In the genomic region with DNA sequence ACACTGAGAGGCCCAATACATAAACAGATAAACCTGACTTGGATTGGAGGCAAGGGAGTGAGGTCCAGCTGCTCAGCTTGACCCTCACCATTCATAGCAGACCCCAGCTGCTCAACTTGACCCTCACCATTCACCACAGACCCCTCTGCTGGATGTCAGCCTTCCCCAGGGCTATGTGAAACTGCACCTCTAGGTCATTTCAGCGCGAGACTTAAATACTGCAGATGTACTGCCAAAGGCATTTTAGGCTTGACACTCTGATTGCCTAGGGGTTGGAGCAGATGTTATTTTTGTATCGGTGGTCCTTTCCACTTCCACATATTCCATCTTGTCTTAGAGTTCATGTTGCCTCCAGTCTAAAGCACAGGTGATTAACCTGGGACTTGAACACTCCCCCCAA, we compare ENCODE assay signal across 29 cellular contexts.
"Had no signal": no experiment of that assay in that cellular context is flagged by ENCODE, and none has a peak within 500 bp of the region (broad histone marks: within the 10 kb centered on the region; RNA-seq: fewer than 3 reads in every experiment).

No MANE protein-coding gene starts in this region.

- H3K4me3 Mint-ChIP-seq: activated CD4-positive, alpha-beta T cell treated with anti-CD3 and anti-CD28 coated beads, Interleukin-2, amount 10 ng/mL, durations not matched to agents 24 days and 14 days; activated CD8-positive, alpha-beta T cell treated with anti-CD3 and anti-CD28 coated beads for 36 hours; activated naive CD8-positive, alpha-beta T cell treated with anti-CD3 and anti-CD28 coated beads for 36 hours; activated T-cell treated with anti-CD3 and anti-CD28 coated beads, Interleukin-2, amount 50 U/mL, for 72 hours; activated T-helper 17 cell treated with anti-CD3 and anti-CD28 coated beads, Interleukin-2, amount 50 U/mL, for 72 hours; T-helper 1 cell treated with Interleukin-12 subunit alpha and Interleukin-12 subunit beta and Interleukin-4 antibody, amounts not matched to agents 30 μg/mL and 1 μg/mL, for 36 hours; T-helper 2 cell treated with Interferon-gamma antibody and Interleukin-4, amounts not matched to agents 5 μg/mL and 100 μg/mL, for 36 hours had no signal

- ATAC-seq: activated CD8-positive, alpha-beta T cell treated with anti-CD3 and anti-CD28 coated beads for 36 hours; activated T-cell treated with anti-CD3 and anti-CD28 coated beads, Interleukin-2, amount 50 U/mL, for 72 hours; activated T-helper 17 cell treated with anti-CD3 and anti-CD28 coated beads, Interleukin-2, amount 50 U/mL, for 72 hours; PC-3 had no signal

- H3K27me3 ChIP-seq: ascending aorta, Peyer's patch had no signal

- H3K27ac Mint-ChIP-seq: activated CD4-positive, alpha-beta T cell treated with anti-CD3 and anti-CD28 coated beads, Interleukin-2, amount 10 ng/mL, durations not matched to agents 24 days and 14 days; activated CD8-positive, alpha-beta T cell treated with anti-CD3 and anti-CD28 coated beads for 36 hours; activated naive CD8-positive, alpha-beta T cell treated with anti-CD3 and anti-CD28 coated beads for 36 hours; activated T-cell treated with anti-CD3 and anti-CD28 coated beads, Interleukin-2, amount 50 U/mL, for 72 hours; activated T-helper 17 cell treated with anti-CD3 and anti-CD28 coated beads, Interleukin-2, amount 50 U/mL, for 72 hours; T-helper 1 cell treated with Interleukin-12 subunit alpha and Interleukin-12 subunit beta and Interleukin-4 antibody, amounts not matched to agents 30 μg/mL and 1 μg/mL, for 36 hours; T-helper 2 cell treated with Interferon-gamma antibody and Interleukin-4, amounts not matched to agents 5 μg/mL and 100 μg/mL, for 36 hours had no signal

- H3K9me3 ChIP-seq: ascending aorta, Peyer's patch had no signal

- DNase-seq: activated CD4-positive, alpha-beta T cell treated with anti-CD3 and anti-CD28 coated beads, Interleukin-2, amount 10 ng/mL, durations not matched to agents 24 days and 14 days; activated CD4-positive, alpha-beta T cell treated with anti-CD3 and anti-CD28 coated beads, Interleukin-2, amount 50 U/mL, for 4 hours; activated CD8-positive, alpha-beta T cell treated with anti-CD3 and anti-CD28 coated beads for 36 hours; activated effector memory CD4-positive, alpha-beta T cell treated with anti-CD3 and anti-CD28 coated beads, Interleukin-2, amount 50 U/mL, for 16 hours; activated naive CD4-positive, alpha-beta T cell; activated naive CD4-positive, alpha-beta T cell treated with anti-CD3 and anti-CD28 coated beads, Interleukin-2, amount 50 U/mL, for 16 hours; activated naive CD8-positive, alpha-beta T cell treated with anti-CD3 and anti-CD28 coated beads for 36 hours; activated T-cell treated with anti-CD3 and anti-CD28 coated beads, Interleukin-2, amount 50 U/mL, for 1 hour; activated T-cell treated with anti-CD3 and anti-CD28 coated beads, Interleukin-2, amount 50 U/mL, for 72 hours; amygdala; caudate nucleus; cerebellar nuclear complex; Karpas-422; KBM-7; NCI-H1048; NCI-H1105 treated with DMSO at 0.1 percent for 48 hours; NCI-H1436; NCI-H1694; NCI-H1930; NCI-H345; NCI-H524 treated with DMSO at 0.1 percent for 48 hours; NK-92 treated with Interleukin-12 subunit alpha and Interleukin-12 subunit beta, amount 100 ng/mL, for 24 hours; PC-3; Peyer's patch had no signal

- H3K36me3 Mint-ChIP-seq: activated naive CD8-positive, alpha-beta T cell treated with anti-CD3 and anti-CD28 coated beads for 36 hours had no signal

- H3K4me1 ChIP-seq: ascending aorta, Peyer's patch had no signal

- H3K4me3 ChIP-seq: ascending aorta, Peyer's patch had no signal

- H3K4me1 Mint-ChIP-seq: activated CD4-positive, alpha-beta T cell treated with anti-CD3 and anti-CD28 coated beads, Interleukin-2, amount 10 ng/mL, durations not matched to agents 24 days and 14 days; activated naive CD8-positive, alpha-beta T cell treated with anti-CD3 and anti-CD28 coated beads for 36 hours; activated T-helper 17 cell treated with anti-CD3 and anti-CD28 coated beads, Interleukin-2, amount 50 U/mL, for 72 hours had no signal

- H3K27ac ChIP-seq: ascending aorta, Peyer's patch, RWPE1 had no signal

- H3K36me3 ChIP-seq: ascending aorta, Peyer's patch had no signal

- H3K9me3 Mint-ChIP-seq: activated CD4-positive, alpha-beta T cell treated with anti-CD3 and anti-CD28 coated beads, Interleukin-2, amount 10 ng/mL, durations not matched to agents 24 days and 14 days; activated CD8-positive, alpha-beta T cell treated with anti-CD3 and anti-CD28 coated beads for 36 hours; activated naive CD8-positive, alpha-beta T cell treated with anti-CD3 and anti-CD28 coated beads for 36 hours; activated T-cell treated with anti-CD3 and anti-CD28 coated beads, Interleukin-2, amount 50 U/mL, for 72 hours; activated T-helper 17 cell treated with anti-CD3 and anti-CD28 coated beads, Interleukin-2, amount 50 U/mL, for 72 hours; T-helper 1 cell treated with Interleukin-12 subunit alpha and Interleukin-12 subunit beta and Interleukin-4 antibody, amounts not matched to agents 30 μg/mL and 1 μg/mL, for 36 hours; T-helper 2 cell treated with Interferon-gamma antibody and Interleukin-4, amounts not matched to agents 5 μg/mL and 100 μg/mL, for 36 hours had no signal
